Comparison of ENCODE assay signal across 21 cellular contexts in the genomic region with DNA sequence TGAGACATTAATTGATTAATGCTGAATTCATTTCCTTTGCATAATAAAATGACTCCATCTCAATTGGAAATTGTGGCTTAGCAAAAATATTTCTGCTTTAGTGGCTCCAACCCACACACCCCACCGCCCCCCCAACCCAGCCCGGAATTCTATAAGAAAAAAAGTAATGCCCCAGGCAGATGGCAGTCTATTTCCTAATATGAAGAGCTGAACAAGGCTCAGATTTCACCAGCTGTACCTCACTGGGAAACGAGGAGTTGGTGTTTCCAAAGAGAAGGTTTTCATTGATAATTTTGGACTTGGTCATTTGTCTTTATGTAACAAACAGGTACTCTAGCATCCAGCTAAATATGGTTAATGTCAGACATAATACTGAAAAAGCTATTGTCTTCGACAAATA.
DNase-seq lines count a peak whose midpoint lies in the region; ATAC-seq and FAIRE-seq lines count a peak whose summit lies in the region.
"Had no signal": no experiment of that assay in that cellular context is flagged by ENCODE, and none has a peak within 500 bp of the region (broad histone marks: within the 10 kb centered on the region; RNA-seq: fewer than 3 reads in every experiment).

No MANE protein-coding gene starts in this region.

- no peak overlapping the region for H3K27ac Mint-ChIP-seq in activated T-helper 2 cell treated with anti-CD3 and anti-CD28 coated beads, Interferon-gamma antibody, Interleukin-2, Interleukin-4, amounts not matched to agents 10 μg/mL and 5 μg/mL and 100 μg/mL, durations not matched to agents 14 hours and 24 hours and 36 hours
- H3K27ac Mint-ChIP-seq: CD8-positive, alpha-beta T cell; IgD-negative memory B cell; T-cell had no signal

- H3K36me3 Mint-ChIP-seq in activated T-helper 2 cell treated with anti-CD3 and anti-CD28 coated beads, Interferon-gamma antibody, Interleukin-2, Interleukin-4, amounts not matched to agents 10 μg/mL and 5 μg/mL and 100 μg/mL, durations not matched to agents 14 hours and 24 hours and 36 hours (ENCODE audit: low read depth): no peaks in the 10 kb centered on the region
- H3K36me3 Mint-ChIP-seq: CD8-positive, alpha-beta T cell; IgD-negative memory B cell; T-cell had no signal

- H3K27me3 Mint-ChIP-seq in activated T-helper 2 cell treated with anti-CD3 and anti-CD28 coated beads, Interferon-gamma antibody, Interleukin-2, Interleukin-4, amounts not matched to agents 10 μg/mL and 5 μg/mL and 100 μg/mL, durations not matched to agents 14 hours and 24 hours and 36 hours (ENCODE audit: low read depth): no peaks in the 10 kb centered on the region
- H3K27me3 Mint-ChIP-seq: IgD-negative memory B cell had no signal

- no peak overlapping the region for H3K4me3 Mint-ChIP-seq in activated T-helper 2 cell treated with anti-CD3 and anti-CD28 coated beads, Interferon-gamma antibody, Interleukin-2, Interleukin-4, amounts not matched to agents 10 μg/mL and 5 μg/mL and 100 μg/mL, durations not matched to agents 14 hours and 24 hours and 36 hours (ENCODE audit: low read depth)
- H3K4me3 Mint-ChIP-seq: CD8-positive, alpha-beta T cell; IgD-negative memory B cell; T-cell had no signal

- ATAC-seq in GM18498 (IDR thresholded peaks at IDR 0.05; ENCODE audit: unreplicated experiment): no peak
- ATAC-seq: A549; CD8-positive, alpha-beta T cell; T-cell had no signal

- no peaks in the 10 kb centered on the region for H3K4me1 Mint-ChIP-seq in activated T-helper 2 cell treated with anti-CD3 and anti-CD28 coated beads, Interferon-gamma antibody, Interleukin-2, Interleukin-4, amounts not matched to agents 10 μg/mL and 5 μg/mL and 100 μg/mL, durations not matched to agents 14 hours and 24 hours and 36 hours (ENCODE audit: low read depth)
- H3K4me1 Mint-ChIP-seq: IgD-negative memory B cell, T-cell had no signal

- FAIRE-seq in HTR-8/SVneo (lab: Jason Lieb, UNC): no peak
- FAIRE-seq: RCC 7860 had no signal

- intact Hi-C loops in activated T-helper 2 cell treated with anti-CD3 and anti-CD28 coated beads, Interferon-gamma antibody, Interleukin-2, Interleukin-4, amounts not matched to agents 10 μg/mL and 5 μg/mL and 100 μg/mL, durations not matched to agents 14 hours and 24 hours and 36 hours (cut with micrococcal nuclease): no loop called here

- no peaks in the 10 kb centered on the region for H3K9me3 Mint-ChIP-seq in activated T-helper 2 cell treated with anti-CD3 and anti-CD28 coated beads, Interferon-gamma antibody, Interleukin-2, Interleukin-4, amounts not matched to agents 10 μg/mL and 5 μg/mL and 100 μg/mL, durations not matched to agents 14 hours and 24 hours and 36 hours
- H3K9me3 Mint-ChIP-seq: CD8-positive, alpha-beta T cell; IgD-negative memory B cell; T-cell had no signal

- DNase-seq in NCI-H82 (lab: John Stamatoyannopoulos, UW): peak; percentile 31
- no peak for DNase-seq in NCI-H82 treated with DMSO at 0.1 percent for 48 hours (lab: John Stamatoyannopoulos, UW; ENCODE audit: unreplicated experiment)
- peak; percentile 7 for DNase-seq in HTR-8/SVneo (ENCODE audit: insufficient read length, low spot score)
- DNase-seq in NCI-H510A treated with DMSO at 0.1 percent for 48 hours (lab: John Stamatoyannopoulos, UW): peak; percentile 9
- DNase-seq in pons (ENCODE audit: low spot score): peak; percentile 8
- DNase-seq in GM03348 (ENCODE audit: low spot score): no peak
- no peak for DNase-seq in activated T-helper 2 cell treated with anti-CD3 and anti-CD28 coated beads, Interferon-gamma antibody, Interleukin-2, Interleukin-4, amounts not matched to agents 10 μg/mL and 5 μg/mL and 100 μg/mL, durations not matched to agents 14 hours and 24 hours and 36 hours (ENCODE audit: low spot score)
- DNase-seq: CD8-positive, alpha-beta T cell; GDM1; Karpas-422; MM.1S; NCI-H1092; NCI-H1436 treated with DMSO at 0.1 percent for 48 hours; NCI-H446 treated with DMSO at 0.1 percent for 48 hours; NK-92 treated with Interleukin-12 subunit alpha and Interleukin-12 subunit beta, amount 100 ng/mL, for 24 hours; SK-N-SH; T-cell had no signal

Comparison
In these comparisons a context has a peak if more than half of its experiments do, and no peak if none do; other contexts are left out.
1. DNase-seq: peak in NCI-H82 (single experiment), HTR-8/SVneo (single experiment), NCI-H510A treated with DMSO at 0.1 percent for 48 hours (single experiment) and pons (single experiment); none in NCI-H82 treated with DMSO at 0.1 percent for 48 hours (single experiment), GM03348 (single experiment) and activated T-helper 2 cell treated with anti-CD3 and anti-CD28 coated beads, Interferon-gamma antibody, Interleukin-2, Interleukin-4, amounts not matched to agents 10 μg/mL and 5 μg/mL and 100 μg/mL, durations not matched to agents 14 hours and 24 hours and 36 hours (single experiment).